ENCODE assay signal across 27 cellular contexts in genomic region chr15:25899870-25900269, GRCh38. TPM values are rescaled to one million over a fixed set of nuclear protein-coding genes. Genes with fewer than 3 reads are reported as not detected.
A peak's percentile ranks its signal among the peaks of the same experiment; 100 is the strongest.
DNase-seq lines count a peak whose midpoint lies in the region; ATAC-seq, FAIRE-seq and TF ChIP-seq lines count a peak whose summit lies in the region.
"Had no signal": no experiment of that assay in that cellular context is flagged by ENCODE, and none has a peak within 500 bp of the region (broad histone marks: within the 10 kb centered on the region; RNA-seq: fewer than 3 reads in every experiment).

No MANE protein-coding gene starts in this region.

- intact Hi-C loops in esophagus muscularis mucosa (cut with DNase I) = no loop called here

- no peaks in the 10 kb centered on the region for H3K36me3 Mint-ChIP-seq in nephron (ENCODE audit: low read depth)
- no peaks in the 10 kb centered on the region for H3K36me3 Mint-ChIP-seq in activated naive CD8-positive, alpha-beta T cell treated with anti-CD3 and anti-CD28 coated beads for 36 hours
- H3K36me3 Mint-ChIP-seq: CD8-positive, alpha-beta T cell had no signal

- no peak for TF ChIP-seq POLR2A in esophagus muscularis mucosa (IDR thresholded peaks at IDR 0.05; ENCODE audit: low read depth)

- H3K9me3 ChIP-seq in esophagus muscularis mucosa = no peaks in the 10 kb centered on the region
- H3K9me3 ChIP-seq: SK-N-SH had no signal

- no peak overlapping the region for H3K4me3 ChIP-seq in esophagus muscularis mucosa
- H3K4me3 ChIP-seq: GM23338 had no signal

- ATAC-seq in GM18867 (IDR thresholded peaks at IDR 0.05; ENCODE audit: unreplicated experiment) = no peak
- ATAC-seq: CD8-positive, alpha-beta T cell; GM23338 had no signal

- peak overlapping the region in 3 of 4 donors; percentile 74 to 80 (median 75) for H3K27ac ChIP-seq in esophagus muscularis mucosa (replicated peaks in 1 of 4)
- H3K27ac ChIP-seq: 22Rv1, C4-2B, RWPE1 had no signal

- DNase-seq in EH (ENCODE audit: low read depth) (peak; percentile 33), RCC 7860 (ENCODE audit: low spot score) (peak; percentile 32), esophagus muscularis mucosa (ENCODE audit: extremely low spot score) (no peak)
- DNase-seq in activated CD8-positive, alpha-beta memory T cell treated with anti-CD3 and anti-CD28 coated beads for 24 hours = no peak
- DNase-seq in activated naive CD8-positive, alpha-beta T cell treated with anti-CD3 and anti-CD28 coated beads for 36 hours = no peak
- DNase-seq: Caco-2; CD8-positive, alpha-beta T cell; DMS 273 treated with DMSO at 0.1 percent for 48 hours; DMS79; GF-D8; H9; NCI-H1092; NCI-H1417 treated with DMSO at 0.1 percent for 48 hours; NCI-H1694 treated with DMSO at 0.1 percent for 48 hours; NCI-H2081; NCI-H2227 treated with DMSO at 0.1 percent for 48 hours; NCI-H526 treated with DMSO at 0.1 percent for 48 hours; SHP77 treated with DMSO at 0.1 percent for 48 hours; SK-N-SH had no signal

- H3K27me3 ChIP-seq in esophagus muscularis mucosa = no peaks in the 10 kb centered on the region

- no peak for TF ChIP-seq EP300 in esophagus muscularis mucosa (IDR thresholded peaks at IDR 0.05)

- peak; percentile 82 for FAIRE-seq in RCC 7860 (lab: Jason Lieb, UNC)
- FAIRE-seq: GM12892 had no signal

- H3K27me3 Mint-ChIP-seq in nephron (ENCODE audit: low read depth) = peaks cover 4% of the 10 kb centered on the region
- H3K27me3 Mint-ChIP-seq in activated naive CD8-positive, alpha-beta T cell treated with anti-CD3 and anti-CD28 coated beads for 36 hours = no peaks in the 10 kb centered on the region
- H3K27me3 Mint-ChIP-seq: B cell had no signal

- no peak for TF ChIP-seq CTCF in esophagus muscularis mucosa (IDR thresholded peaks at IDR 0.05)
- no peak for TF ChIP-seq CTCF in nephron (IDR thresholded peaks at IDR 0.05; ENCODE audit: unreplicated experiment in 3 of 3)

- H3K36me3 ChIP-seq in esophagus muscularis mucosa = no peaks in the 10 kb centered on the region

- peaks cover 2% of the 10 kb centered on the region for H3K9me3 Mint-ChIP-seq in nephron
- no peaks in the 10 kb centered on the region for H3K9me3 Mint-ChIP-seq in activated naive CD8-positive, alpha-beta T cell treated with anti-CD3 and anti-CD28 coated beads for 36 hours
- H3K9me3 Mint-ChIP-seq: CD8-positive, alpha-beta T cell; GM23338; H9 had no signal

- H3K4me1 ChIP-seq in esophagus muscularis mucosa = peaks cover 0 to 41% (median 38%) of the 10 kb centered on the region in 4 donors

- peak overlapping the region; percentile 25 to 57 (median 39) for H3K27ac Mint-ChIP-seq in nephron
- no peak overlapping the region for H3K27ac Mint-ChIP-seq in activated naive CD8-positive, alpha-beta T cell treated with anti-CD3 and anti-CD28 coated beads for 36 hours
- H3K27ac Mint-ChIP-seq: B cell; CD8-positive, alpha-beta T cell; GM23338; H9 had no signal

- no peak overlapping the region for H3K4me3 Mint-ChIP-seq in nephron
- no peak overlapping the region for H3K4me3 Mint-ChIP-seq in activated naive CD8-positive, alpha-beta T cell treated with anti-CD3 and anti-CD28 coated beads for 36 hours
- H3K4me3 Mint-ChIP-seq: B cell; CD8-positive, alpha-beta T cell; GM23338; H9 had no signal

- H3K4me1 Mint-ChIP-seq in nephron = peaks cover 34% of the 10 kb centered on the region
- H3K4me1 Mint-ChIP-seq in activated naive CD8-positive, alpha-beta T cell treated with anti-CD3 and anti-CD28 coated beads for 36 hours = peaks cover 9% of the 10 kb centered on the region
- H3K4me1 Mint-ChIP-seq: B cell, H9 had no signal

- WGBS in esophagus muscularis mucosa = 53% methylated on average over 1 of the region's 1 CpG

RNA-seq across cellular contexts. Expression of gene ATP10A, which starts 36.7 kb away (rescaled TPM):
- 10 to 100 TPM; 23.9 to 51.9 (median 32.6) TPM for total RNA-seq in esophagus muscularis mucosa
- 10 to 100 TPM; 23.9 to 26.8 TPM for total RNA-seq in activated naive CD8-positive, alpha-beta T cell treated with anti-CD3 and anti-CD28 coated beads for 36 hours
- total RNA-seq: Caco-2 had no signal

Comparison
In these comparisons a context has a peak if more than half of its experiments do, and no peak if none do; other contexts are left out.
1. DNase-seq: peak in EH (single experiment) and RCC 7860 (single experiment); none in esophagus muscularis mucosa (single experiment), activated CD8-positive, alpha-beta memory T cell treated with anti-CD3 and anti-CD28 coated beads for 24 hours (single experiment) and activated naive CD8-positive, alpha-beta T cell treated with anti-CD3 and anti-CD28 coated beads for 36 hours (single experiment).